In genomic region chr22:21861856-21862255, GRCh38 we compare ENCODE assay signal across 14 cellular contexts. TPM values are rescaled to one million over a fixed set of nuclear protein-coding genes. Genes with fewer than 3 reads are reported as not detected.
DNase-seq lines count a peak whose midpoint lies in the region; ATAC-seq and TF ChIP-seq lines count a peak whose summit lies in the region.
"Had no signal": no experiment of that assay in that cellular context is flagged by ENCODE, and none has a peak within 500 bp of the region (broad histone marks: within the 10 kb centered on the region; RNA-seq: fewer than 3 reads in every experiment).

No MANE protein-coding gene starts in this region.

- peak overlapping the region; percentile 12 to 79 (median 20) for H3K27ac Mint-ChIP-seq in CD4-positive, CD25-positive, alpha-beta regulatory T cell
- peak overlapping the region in 5 of 6 donors; percentile 6 to 84 (median 75) for H3K27ac Mint-ChIP-seq in naive B cell

- ATAC-seq in CD4-positive, CD25-positive, alpha-beta regulatory T cell (ENCODE audit: low read depth in 2 of 2), result peak in 1 of 2 donors; percentile 32
- no peak for ATAC-seq in naive B cell (ENCODE audit: low read depth in 2 of 2)

- H3K27me3 ChIP-seq in CD4-positive, CD25-positive, alpha-beta regulatory T cell (ENCODE audit: control insufficient read depth, insufficient read depth, low read length), result no peaks in the 10 kb centered on the region
- H3K27me3 ChIP-seq in HL-60 (ENCODE audit: insufficient read depth, poor library complexity, severe bottlenecking), result no peaks in the 10 kb centered on the region

- peaks cover 0 to 1% (median 0%) of the 10 kb centered on the region in 7 donors for H3K9me3 Mint-ChIP-seq in CD4-positive, CD25-positive, alpha-beta regulatory T cell
- no peaks in the 10 kb centered on the region for H3K9me3 Mint-ChIP-seq in naive B cell

- peak overlapping the region; percentile 30 for H3K4me3 ChIP-seq in CD4-positive, CD25-positive, alpha-beta regulatory T cell (ENCODE audit: low read depth, low read length)
- no peak overlapping the region for H3K4me3 ChIP-seq in HL-60 (replicated peaks; ENCODE audit: insufficient read depth, low read length)
- H3K4me3 ChIP-seq: coronary artery had no signal

- peaks cover 61 to 92% (median 77%) of the 10 kb centered on the region in 4 donors for H3K4me1 Mint-ChIP-seq in CD4-positive, CD25-positive, alpha-beta regulatory T cell
- peaks cover 67 to 90% (median 86%) of the 10 kb centered on the region in 3 donors for H3K4me1 Mint-ChIP-seq in naive B cell

- peak overlapping the region in 3 of 4 donors; percentile 1 to 45 (median 45) for H3K4me3 Mint-ChIP-seq in CD4-positive, CD25-positive, alpha-beta regulatory T cell
- peak overlapping the region in 2 of 8 donors; percentile 42 to 63 for H3K4me3 Mint-ChIP-seq in naive B cell

- H3K27ac ChIP-seq in CD4-positive, CD25-positive, alpha-beta regulatory T cell (ENCODE audit: insufficient read depth, low read length, poor library complexity, severe bottlenecking), result no peak overlapping the region
- H3K27ac ChIP-seq in HL-60 (replicated peaks), result peak overlapping the region; percentile 63
- H3K27ac ChIP-seq: KMS-11 had no signal

- no peaks in the 10 kb centered on the region for H3K36me3 Mint-ChIP-seq in CD4-positive, CD25-positive, alpha-beta regulatory T cell
- no peaks in the 10 kb centered on the region for H3K36me3 Mint-ChIP-seq in naive B cell

- peaks cover 84% of the 10 kb centered on the region for H3K4me1 ChIP-seq in CD4-positive, CD25-positive, alpha-beta regulatory T cell (ENCODE audit: control insufficient read depth, insufficient read depth, low read length, poor library complexity, severe bottlenecking)

- H3K9me3 ChIP-seq in CD4-positive, CD25-positive, alpha-beta regulatory T cell (ENCODE audit: control insufficient read depth in 2 of 2, low read length in 2 of 2), result no peaks in the 10 kb centered on the region
- H3K9me3 ChIP-seq: Caco-2 had no signal

- no peaks in the 10 kb centered on the region for H3K27me3 Mint-ChIP-seq in CD4-positive, CD25-positive, alpha-beta regulatory T cell
- no peaks in the 10 kb centered on the region for H3K27me3 Mint-ChIP-seq in naive B cell

- H3K36me3 ChIP-seq in CD4-positive, CD25-positive, alpha-beta regulatory T cell (ENCODE audit: control insufficient read depth, insufficient read depth, low read length), result no peaks in the 10 kb centered on the region

- no peak for DNase-seq in CD4-positive, CD25-positive, alpha-beta regulatory T cell
- DNase-seq in HL-60 (ENCODE audit: low read depth in 1 of 2, low spot score in 1 of 2) (peak; percentile 61 to 67), amniotic epithelial cell (ENCODE audit: low read depth) (peak; percentile 43), naive B cell (no peak), NCI-H128 (lab: John Stamatoyannopoulos, UW; ENCODE audit: unreplicated experiment) (no peak), T1000 (lab: John Stamatoyannopoulos, UW) (no peak), COLO829 (ENCODE audit: low spot score) (no peak)
- DNase-seq: activated CD4-positive, alpha-beta T cell treated with anti-CD3 and anti-CD28 coated beads, Interleukin-2, amount 50 U/mL, for 1 hour; activated naive CD4-positive, alpha-beta T cell; Caco-2; NCI-H2029 treated with DMSO at 0.1 percent for 48 hours; NK-92 treated with Interleukin-12 subunit alpha and Interleukin-12 subunit beta, amount 100 ng/mL, for 24 hours had no signal

- no peak for TF ChIP-seq CTCF in HL-60 (IDR thresholded peaks at IDR 0.05; ENCODE audit: insufficient read depth, low read length)

RNA-seq across cellular contexts. Expression of gene MAPK1, which starts 5.6 kb away (rescaled TPM):
- total RNA-seq in CD4-positive, CD25-positive, alpha-beta regulatory T cell, result 88.0 TPM
- polyA plus RNA-seq in CD4-positive, CD25-positive, alpha-beta regulatory T cell, result 10 to 100 TPM; 46.5 to 81.3 (median 64.7) TPM
- 100 to 1,000 TPM in 2 of 6 donors, 10 to 100 TPM in 4; 68.6 to 114 (median 93.2) TPM for polyA plus RNA-seq in naive B cell (ENCODE audit: low read depth in 6 of 6)

Comparison
In these comparisons a context has a peak if more than half of its experiments do, and no peak if none do; other contexts are left out.
1. DNase-seq: peak in HL-60 (2 of 2) and amniotic epithelial cell (single experiment); none in CD4-positive, CD25-positive, alpha-beta regulatory T cell (0 of 3), naive B cell (single experiment), NCI-H128 (single experiment), T1000 (single experiment) and COLO829 (single experiment).